Comparison of ENCODE assay signal across 1 cellular context in genomic region chr6:167757821-167758220, GRCh38.
TF ChIP-seq lines count a peak whose summit lies in the region.

No MANE protein-coding gene starts in this region.

TF ChIP-seq in WTC11, 78 proteins besides CTCF, POLR2A, EP300 and RAD21 (continued from another document):
- no peak for TF ChIP-seq USF2 (CRISPR knock-in tag; IDR thresholded peaks at IDR 0.05)
- no peak for TF ChIP-seq CDX4 (CRISPR knock-in tag; IDR thresholded peaks at IDR 0.05; ENCODE audit: borderline replicate concordance)
- TF ChIP-seq IRF1 (CRISPR knock-in tag; IDR thresholded peaks at IDR 0.05), result no peak
- no peak for TF ChIP-seq ZNF232 (CRISPR knock-in tag; IDR thresholded peaks at IDR 0.05)
- no peak for TF ChIP-seq ARID4B (CRISPR knock-in tag; IDR thresholded peaks at IDR 0.05; ENCODE audit: borderline replicate concordance)
- no peak for TF ChIP-seq FOXJ3 (CRISPR knock-in tag; IDR thresholded peaks at IDR 0.05; ENCODE audit: borderline replicate concordance)
- no peak for TF ChIP-seq ERG (CRISPR knock-in tag; IDR thresholded peaks at IDR 0.05)
